1 cellular context compared by ENCODE assay signal in genomic region chr11:8709777-8710176, GRCh38.
TF ChIP-seq lines count a peak whose summit lies in the region.

No MANE protein-coding gene starts in this region.

TF ChIP-seq in GM23338, 12 proteins besides CTCF, POLR2A, EP300 and RAD21 (continued from another document):
- no peak for TF ChIP-seq REST (IDR thresholded peaks at IDR 0.05; ENCODE audit: unreplicated experiment)
- no peak for TF ChIP-seq ZNF462 (CRISPR knock-in tag; IDR thresholded peaks at IDR 0.05)
- TF ChIP-seq POLR2AphosphoS5 (IDR thresholded peaks at IDR 0.05; ENCODE audit: low read depth): no peak
- no peak for TF ChIP-seq ZNF114 (CRISPR knock-in tag; IDR thresholded peaks at IDR 0.05)
- TF ChIP-seq JUNB (IDR thresholded peaks at IDR 0.05; ENCODE audit: unreplicated experiment): no peak
